1 cellular context compared by ENCODE assay signal in genomic region chr1:234960722-234961467, GRCh38.
A peak's percentile ranks its signal among the peaks of the same experiment; 100 is the strongest.
TF ChIP-seq lines count a peak whose summit lies in the region.

No MANE protein-coding gene starts in this region.

TF ChIP-seq in A549, 52 proteins besides CTCF, POLR2A, EP300 and RAD21 (continued from another document):
- TF ChIP-seq ZFP36 (IDR thresholded peaks at IDR 0.05; ENCODE audit: borderline replicate concordance, partially characterized antibody) (no peak), TFCP2L1 (CRISPR knock-in tag; IDR thresholded peaks at IDR 0.05) (0 out of 2 replicates have a peak, but pooled peaks have one; percentile 5), NPAS2 (CRISPR knock-in tag; IDR thresholded peaks at IDR 0.05; ENCODE audit: borderline replicate concordance) (no peak), EHMT2 (IDR thresholded peaks at IDR 0.05; ENCODE audit: low read depth) (no peak), NR3C1 (IDR thresholded peaks at IDR 0.05) (no peak), RNF2 (IDR thresholded peaks at IDR 0.05; ENCODE audit: borderline replicate concordance, low read depth) (no peak), FOXS1 (CRISPR knock-in tag; IDR thresholded peaks at IDR 0.05) (0 out of 2 replicates have a peak, but pooled peaks have one; percentile 25), SMC3 (IDR thresholded peaks at IDR 0.05) (peak; percentile 57; the same call in 2 of the 3 replicates), HOXB5 (CRISPR knock-in tag; IDR thresholded peaks at IDR 0.05) (peak; percentile 85), KDM1A (IDR thresholded peaks at IDR 0.05; ENCODE audit: low read depth) (no peak), ELK1 (IDR thresholded peaks at IDR 0.05; ENCODE audit: low read depth, low read length) (no peak), BCL3 (IDR thresholded peaks at IDR 0.05) (peak; percentile 80; the same call in 1 of the 3 replicates), RCOR1 (IDR thresholded peaks at IDR 0.05; ENCODE audit: low read depth, low read length) (no peak), CBX8 (IDR thresholded peaks at IDR 0.05) (no peak), RARB (CRISPR knock-in tag; IDR thresholded peaks at IDR 0.05) (peak; percentile 74; the same call in 1 of the 2 replicates), FOSL2 (IDR thresholded peaks at IDR 0.05) (no peak), FOSL2 (CRISPR knock-in tag; IDR thresholded peaks at IDR 0.05) (peak; percentile 62; the same call in 1 of the 2 replicates), GATA3 (IDR thresholded peaks at IDR 0.05; ENCODE audit: borderline replicate concordance) (peak; percentile 97), HOXB13 (CRISPR knock-in tag; IDR thresholded peaks at IDR 0.05; ENCODE audit: low read depth) (peak; percentile 97)
- TF ChIP-seq, protein P1, sequence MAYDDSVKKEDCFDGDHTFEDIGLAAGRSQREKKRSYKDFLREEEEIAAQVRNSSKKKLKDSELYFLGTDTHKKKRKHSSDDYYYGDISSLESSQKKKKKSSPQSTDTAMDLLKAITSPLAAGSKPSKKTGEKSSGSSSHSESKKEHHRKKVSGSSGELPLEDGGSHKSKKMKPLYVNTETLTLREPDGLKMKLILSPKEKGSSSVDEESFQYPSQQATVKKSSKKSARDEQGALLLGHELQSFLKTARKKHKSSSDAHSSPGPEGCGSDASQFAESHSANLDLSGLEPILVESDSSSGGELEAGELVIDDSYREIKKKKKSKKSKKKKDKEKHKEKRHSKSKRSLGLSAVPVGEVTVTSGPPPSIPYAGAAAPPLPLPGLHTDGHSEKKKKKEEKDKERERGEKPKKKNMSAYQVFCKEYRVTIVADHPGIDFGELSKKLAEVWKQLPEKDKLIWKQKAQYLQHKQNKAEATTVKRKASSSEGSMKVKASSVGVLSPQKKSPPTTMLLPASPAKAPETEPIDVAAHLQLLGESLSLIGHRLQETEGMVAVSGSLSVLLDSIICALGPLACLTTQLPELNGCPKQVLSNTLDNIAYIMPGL (CRISPR knock-in tag; IDR thresholded peaks at IDR 0.05; ENCODE audit: borderline replicate concordance) = no peak
TF ChIP-seq in A549: peak in this region for 22.
